Comparison of ENCODE assay signal across 12 cellular contexts in genomic region chr20:63833776-63834544, GRCh38. TPM values are rescaled to one million over a fixed set of nuclear protein-coding genes. Genes with fewer than 3 reads are reported as not detected.
DNase-seq lines count a peak whose midpoint lies in the region; ATAC-seq, FAIRE-seq and TF ChIP-seq lines count a peak whose summit lies in the region.
"Had no signal": no experiment of that assay in that cellular context is flagged by ENCODE, and none has a peak within 500 bp of the region (broad histone marks: within the 10 kb centered on the region; RNA-seq: fewer than 3 reads in every experiment).

No MANE protein-coding gene starts in this region.

- no peak for TF ChIP-seq CTCF in heart left ventricle (IDR thresholded peaks at IDR 0.05)
- no peak for TF ChIP-seq CTCF in K562 (IDR thresholded peaks at IDR 0.05 in 2 of 3, conservative IDR thresholded peaks at IDR 0.05 in 1 of 3; ENCODE audit: insufficient read depth in 2 of 3, low read depth in 1 of 3, low read length in 3 of 3)
- TF ChIP-seq CTCF in uterus (IDR thresholded peaks at IDR 0.05): no peak

- H3K27ac ChIP-seq in heart left ventricle (peak overlapping the region in 11 of 12 donors; percentile 52 to 86 (median 70)), K562 (ENCODE audit: extremely low read depth, low read depth, low read length) (no peak overlapping the region), mesendoderm (ENCODE audit: low read depth, low read length) (no peak overlapping the region), uterus (peak overlapping the region; percentile 74 to 91)

- DNase-seq in heart left ventricle (no peak), cardiac septum (ENCODE audit: low spot score) (no peak), K562 (ENCODE audit: extremely low read depth in 1 of 4, low spot score in 3 of 4) (no peak), mesendoderm (no peak), uterus (no peak), left lobe of liver (ENCODE audit: low spot score) (no peak), AML-193 (lab: John Stamatoyannopoulos, UW) (no peak), NCI-H1930 (lab: John Stamatoyannopoulos, UW) (no peak)
- DNase-seq: activated CD4-positive, alpha-beta memory T cell treated with anti-CD3 and anti-CD28 coated beads, Interleukin-2, amount 10 ng/mL, durations not matched to agents 7 days and 5 days; NCI-H1436 treated with DMSO at 0.1 percent for 48 hours had no signal

- WGBS in heart left ventricle, 4 donors: 77 to 82% (median 79%) methylated on average over 18 to 21 of the region's 21 CpGs
- 43% methylated on average over 17 of the region's 21 CpGs for WGBS in K562 (ENCODE audit: insufficient coverage, low coverage, missing lambda C conversion rate)
- no CpG with 5 or more reads among the region's 21 CpGs for WGBS in mesendoderm (ENCODE audit: extremely low coverage, insufficient coverage, low lambda C conversion rate)

- H3K36me3 ChIP-seq in heart left ventricle (no peaks in the 10 kb centered on the region), K562 (ENCODE audit: control insufficient read depth, insufficient read depth, low read length) (no peaks in the 10 kb centered on the region), mesendoderm (ENCODE audit: control insufficient read depth, insufficient read depth, low read length) (no peaks in the 10 kb centered on the region), uterus (no peaks in the 10 kb centered on the region)

- no peak overlapping the region for H3K23ac ChIP-seq in mesendoderm (ENCODE audit: low read length)

- H4K8ac ChIP-seq in mesendoderm (ENCODE audit: low read depth, low read length): no peak overlapping the region

- FAIRE-seq in K562 (lab: Jason Lieb, UNC): peak; percentile 69

- ATAC-seq in heart left ventricle (no peak), K562 (no peak), left lobe of liver (no peak)

- no peak overlapping the region for H4K5ac ChIP-seq in mesendoderm (ENCODE audit: low read length)

- no peak overlapping the region for H2BK5ac ChIP-seq in mesendoderm (ENCODE audit: low read length)

- no TSS peak for BruUV-seq in K562 (replicated peaks; lab: Mats Ljungman, UMichigan)

- POLR2A ChIA-PET in K562 (lab: Yijun Ruan, JAX): interaction anchor here (0.6 kb wide), 1 partner anchor 26 kb away, joined by 4 read pairs; no protein-coding TSS in a partner anchor

- no peak overlapping the region for H2BK15ac ChIP-seq in mesendoderm (replicated peaks; ENCODE audit: low read depth)

- H3K27me3 ChIP-seq in heart left ventricle: peaks cover 0 to 23% (median 0%) of the 10 kb centered on the region in 9 donors
- peaks cover 12% of the 10 kb centered on the region in 2 experiments; a peak in 4 of 5 replicates for H3K27me3 ChIP-seq in K562 (ENCODE audit: control insufficient read depth in 2 of 2, insufficient read depth in 2 of 2, low read length in 2 of 2)
- no peaks in the 10 kb centered on the region for H3K27me3 ChIP-seq in mesendoderm (ENCODE audit: insufficient read depth, low read length, poor library complexity)
- H3K27me3 ChIP-seq in uterus: no peaks in the 10 kb centered on the region

- no peak overlapping the region for H3K4ac ChIP-seq in mesendoderm (ENCODE audit: low read depth, low read length)

- H3K79me2 ChIP-seq in K562 (ENCODE audit: control insufficient read depth, insufficient read depth, low read length) (no peaks in the 10 kb centered on the region), mesendoderm (ENCODE audit: control insufficient read depth, insufficient read depth, low read length) (peaks cover 7% of the 10 kb centered on the region)

- H3K4me3 ChIP-seq in heart left ventricle: no peak overlapping the region
- H3K4me3 ChIP-seq in K562: no peak overlapping the region
- no peak overlapping the region for H3K4me3 ChIP-seq in mesendoderm (ENCODE audit: low read length)
- no peak overlapping the region for H3K4me3 ChIP-seq in uterus

- H3K9me3 ChIP-seq in heart left ventricle: no peaks in the 10 kb centered on the region
- no peaks in the 10 kb centered on the region for H3K9me3 ChIP-seq in K562 (replicated peaks; ENCODE audit: control insufficient read depth, insufficient read depth, low read depth, low read length)
- no peaks in the 10 kb centered on the region for H3K9me3 ChIP-seq in uterus

- peak overlapping the region; percentile 44 for H3K56ac ChIP-seq in mesendoderm (ENCODE audit: low read length)

- peak overlapping the region in 1 of 2 experiments; percentile 68; a peak in 2 of 4 replicates for H3K9ac ChIP-seq in K562 (ENCODE audit: insufficient read depth in 1 of 2, low read depth in 2 of 2, low read length in 2 of 2)
- H3K9ac ChIP-seq in mesendoderm (ENCODE audit: low read length): no peak overlapping the region

- peaks cover 13 to 53% (median 44%) of the 10 kb centered on the region in 12 donors for H3K4me1 ChIP-seq in heart left ventricle
- H3K4me1 ChIP-seq in K562 (replicated peaks in 1 of 2; ENCODE audit: control insufficient read depth in 2 of 2, insufficient read depth in 2 of 2, low read length in 2 of 2): peaks cover 12 to 63% of the 10 kb centered on the region in 2 experiments
- peaks cover 9% of the 10 kb centered on the region for H3K4me1 ChIP-seq in mesendoderm (ENCODE audit: control insufficient read depth, low read depth, low read length)
- H3K4me1 ChIP-seq in uterus: peaks cover 0 to 24% of the 10 kb centered on the region in 2 donors

- peaks cover 4% of the 10 kb centered on the region for H3K79me1 ChIP-seq in mesendoderm (ENCODE audit: low read length)

- in situ Hi-C loops in K562 (cut with MboI): no loop called here

- no peak for TF ChIP-seq EP300 in K562 (IDR thresholded peaks at IDR 0.05; ENCODE audit: low read length)

- CTCF ChIA-PET in K562 (lab: Yijun Ruan, JAX; ENCODE audit: low intra/inter-chr PET ratio): no interaction called here

- peak overlapping the region; percentile 10 for H2AFZ ChIP-seq in K562 (ENCODE audit: low read depth, low read length)

- intact Hi-C loops in heart left ventricle (cut with DNase I): loop anchor here in 3 of 10 donors (2.0 to 5.0 kb wide), 3 partner anchors 13 to 47 kb away; no protein-coding TSS in a partner anchor
- intact Hi-C loops in cardiac septum (cut with DNase I): no loop called here
- intact Hi-C loops in K562 (cut with micrococcal nuclease): no loop called here
- intact Hi-C loops in uterus (cut with DNase I; ENCODE audit: low total_unique reads): no loop called here

- H3K4me2 ChIP-seq in K562 (ENCODE audit: insufficient read depth, low read length) (no peak overlapping the region), mesendoderm (ENCODE audit: low read length) (no peak overlapping the region)

- H3K9me1 ChIP-seq in K562 (ENCODE audit: control insufficient read depth, insufficient read depth, low read length): no peaks in the 10 kb centered on the region

- H2AK5ac ChIP-seq in mesendoderm (ENCODE audit: low read length): no peak overlapping the region

- 0 out of 2 replicates have a peak, but pooled peaks cover 9% of the 10 kb centered on the region for H4K20me1 ChIP-seq in K562 (replicated peaks; ENCODE audit: control insufficient read depth, insufficient read depth, low read length)

- TF ChIP-seq RAD21 in K562 (CRISPR knock-in tag; conservative IDR thresholded peaks at IDR 0.05 in 1 of 2, IDR thresholded peaks at IDR 0.05 in 1 of 2): no peak

- no peak overlapping the region for H2BK120ac ChIP-seq in mesendoderm (ENCODE audit: low read depth, low read length)

- no peak overlapping the region for H3K18ac ChIP-seq in mesendoderm (ENCODE audit: low read length)

- TF ChIP-seq POLR2A in heart left ventricle (IDR thresholded peaks at IDR 0.05) (no peak), K562 (conservative IDR thresholded peaks at IDR 0.05) (no peak), uterus (IDR thresholded peaks at IDR 0.05) (no peak)

RNA-seq across cellular contexts. Expression of gene ZBTB46, which starts 2.9 kb away (rescaled TPM):
- total RNA-seq in heart left ventricle (10 to 100 TPM; 11.2 to 27.4 (median 14.4) TPM), cardiac septum (17.4 TPM), K562 (2014; rRNA removed) (2.2 and 2.6 TPM in 2 replicates), K562 (2014; rRNA removed; fragmentation: Illumina TruSeq; extraction: Trizol) (0.38 and 0.40 TPM in 2 replicates), K562 (2015; rRNA removed; fragmentation: Illumina TruSeq; extraction: Trizol) (2.3 TPM in 2 replicates), K562 (2021) (4.1 and 4.6 TPM in 2 replicates), uterus (10 to 100 TPM in 3 of 4 donors, 1 to 10 TPM in 1; 5.0 to 62.8 (median 38.8) TPM), left lobe of liver (4.7 TPM)
- polyA plus RNA-seq in heart left ventricle (1 to 10 TPM; 6.6 to 8.2 TPM), K562 (2011; rRNA removed) (1.1 and 1.7 TPM in 2 replicates), K562 (2014; fragmentation: Illumina TruSeq; extraction: Trizol) (0.39 and 1.1 TPM in 2 replicates), K562 (2014; fragmentation: Nextera tagmentation; extraction: Ambion mirVana) (under 1 TPM; 0.29 to 0.58 TPM), K562 (2014; rRNA removed) (1.3 and 2.0 TPM in 2 replicates)
- 6.4 and 23.8 TPM in 2 replicates for total RNA-seq in K562 (2011; cell fraction: chromatin; rRNA removed; ENCODE audit: low replicate concordance)
- total RNA-seq in K562 (2011; cell fraction: nucleolus; rRNA removed): 8.2 and 11.0 TPM in 2 replicates
- 6.0 and 7.5 TPM in 2 replicates for total RNA-seq in K562 (2011; cell fraction: nucleoplasm; rRNA removed)
- 1.7 and 3.0 TPM in 2 replicates for polyA plus RNA-seq in K562 (2011; cell fraction: cytosol; rRNA removed)
- polyA plus RNA-seq in K562 (2011; cell fraction: nucleus; rRNA removed): 4.8 and 8.1 TPM in 2 replicates
- polyA plus RNA-seq in K562 (2012): 2.3 and 3.0 TPM in 2 replicates
- polyA minus RNA-seq in K562 (2011; rRNA and poly(A)+ RNA removed): 13.0 and 13.5 TPM in 2 replicates
- 14.3 and 18.7 TPM in 2 replicates for polyA minus RNA-seq in K562 (2011; cell fraction: cytosol; rRNA and poly(A)+ RNA removed)
- polyA minus RNA-seq in K562 (2011; cell fraction: nucleus; rRNA and poly(A)+ RNA removed): 4.2 and 5.1 TPM in 2 replicates
- polyA plus RNA-seq in mesendoderm (2013, experiment 1 of 2): 4.2 TPM
- polyA plus RNA-seq in mesendoderm (2013, experiment 2 of 2): 4.3 TPM

RNA-seq across cellular contexts. Expression of gene ABHD16B, which starts 27.3 kb away (rescaled TPM):
- total RNA-seq in heart left ventricle (not detected), cardiac septum (not detected), K562 (2014; rRNA removed) (not detected in 2 replicates), K562 (2014; rRNA removed; fragmentation: Illumina TruSeq; extraction: Trizol) (not detected in 2 replicates), K562 (2015; rRNA removed; fragmentation: Illumina TruSeq; extraction: Trizol) (not detected in 2 replicates), K562 (2021) (not detected in 2 replicates), uterus (not detected), left lobe of liver (not detected)
- polyA plus RNA-seq in heart left ventricle (under 1 TPM; 0.12 to 0.72 TPM), K562 (2011; rRNA removed) (not detected in 2 replicates), K562 (2014; fragmentation: Illumina TruSeq; extraction: Trizol) (not detected in 2 replicates), K562 (2014; fragmentation: Nextera tagmentation; extraction: Ambion mirVana) (not detected), K562 (2014; rRNA removed) (not detected in 2 replicates)
- total RNA-seq in K562 (2011; cell fraction: chromatin; rRNA removed; ENCODE audit: low replicate concordance): not detected in 2 replicates
- not detected in 2 replicates for total RNA-seq in K562 (2011; cell fraction: nucleolus; rRNA removed)
- total RNA-seq in K562 (2011; cell fraction: nucleoplasm; rRNA removed): not detected in 2 replicates
- polyA plus RNA-seq in K562 (2011; cell fraction: cytosol; rRNA removed): not detected in 2 replicates
- polyA plus RNA-seq in K562 (2011; cell fraction: nucleus; rRNA removed): not detected in 2 replicates
- not detected in 2 replicates for polyA plus RNA-seq in K562 (2012)
- not detected in 2 replicates for polyA minus RNA-seq in K562 (2011; rRNA and poly(A)+ RNA removed)
- polyA minus RNA-seq in K562 (2011; cell fraction: cytosol; rRNA and poly(A)+ RNA removed): not detected in 2 replicates
- polyA minus RNA-seq in K562 (2011; cell fraction: nucleus; rRNA and poly(A)+ RNA removed): not detected in 2 replicates
- not detected for polyA plus RNA-seq in mesendoderm (2013, experiment 1 of 2)
- not detected for polyA plus RNA-seq in mesendoderm (2013, experiment 2 of 2)
- total RNA-seq: activated CD4-positive, alpha-beta memory T cell treated with anti-CD3 and anti-CD28 coated beads, Interleukin-2, amount 10 ng/mL, durations not matched to agents 7 days and 5 days; HT-29; T-helper 1 cell treated with Interleukin-12 subunit alpha and Interleukin-12 subunit beta and Interleukin-4 antibody, amounts not matched to agents 30 ng/mL and 1 ng/mL, for 36 hours had no signal

RNA-seq across cellular contexts. Expression of gene TPD52L2, which starts 31.1 kb away (rescaled TPM):
- 100 to 1,000 TPM in 1 of 9 donors, 10 to 100 TPM in 8; 65.0 to 122 (median 72.2) TPM for total RNA-seq in heart left ventricle
- 100 to 1,000 TPM in 1 of 2 donors, 10 to 100 TPM in 1; 44.4 to 179 TPM for polyA plus RNA-seq in heart left ventricle
- 72.0 TPM for total RNA-seq in cardiac septum
- 66.8 and 118 TPM in 2 replicates for total RNA-seq in K562 (2011; cell fraction: chromatin; rRNA removed; ENCODE audit: low replicate concordance)
- 62.7 and 66.1 TPM in 2 replicates for total RNA-seq in K562 (2011; cell fraction: nucleolus; rRNA removed)
- 60.7 and 71.2 TPM in 2 replicates for total RNA-seq in K562 (2011; cell fraction: nucleoplasm; rRNA removed)
- total RNA-seq in K562 (2014; rRNA removed): 54.7 and 69.8 TPM in 2 replicates
- 60.6 and 66.7 TPM in 2 replicates for total RNA-seq in K562 (2014; rRNA removed; fragmentation: Illumina TruSeq; extraction: Trizol)
- 74.6 and 76.2 TPM in 2 replicates for total RNA-seq in K562 (2015; rRNA removed; fragmentation: Illumina TruSeq; extraction: Trizol)
- total RNA-seq in K562 (2021): 94.2 and 95.4 TPM in 2 replicates
- 97.8 and 117 TPM in 2 replicates for polyA plus RNA-seq in K562 (2011; rRNA removed)
- polyA plus RNA-seq in K562 (2011; cell fraction: cytosol; rRNA removed): 109 and 128 TPM in 2 replicates
- 76.7 and 81.1 TPM in 2 replicates for polyA plus RNA-seq in K562 (2011; cell fraction: nucleus; rRNA removed)
- 73.1 and 95.5 TPM in 2 replicates for polyA plus RNA-seq in K562 (2012)
- 112 and 115 TPM in 2 replicates for polyA plus RNA-seq in K562 (2014; fragmentation: Illumina TruSeq; extraction: Trizol)
- 1 to 10 TPM; 1.9 to 9.3 TPM for polyA plus RNA-seq in K562 (2014; fragmentation: Nextera tagmentation; extraction: Ambion mirVana)
- polyA plus RNA-seq in K562 (2014; rRNA removed): 98.5 and 99.5 TPM in 2 replicates
- 48.0 and 69.0 TPM in 2 replicates for polyA minus RNA-seq in K562 (2011; rRNA and poly(A)+ RNA removed)
- polyA minus RNA-seq in K562 (2011; cell fraction: cytosol; rRNA and poly(A)+ RNA removed): 69.2 and 82.6 TPM in 2 replicates
- 18.4 and 23.2 TPM in 2 replicates for polyA minus RNA-seq in K562 (2011; cell fraction: nucleus; rRNA and poly(A)+ RNA removed)
- 68.0 TPM for polyA plus RNA-seq in mesendoderm (2013, experiment 1 of 2)
- polyA plus RNA-seq in mesendoderm (2013, experiment 2 of 2): 67.4 TPM
- total RNA-seq in uterus: 10 to 100 TPM; 44.1 to 77.8 (median 62.0) TPM
- 17.3 TPM for total RNA-seq in left lobe of liver

Comparison
In these comparisons a context has a peak if more than half of its experiments do, and no peak if none do; other contexts are left out.
1. H3K27ac ChIP-seq: peak in heart left ventricle (11 of 12) and uterus (2 of 2); none in K562 (single experiment) and mesendoderm (single experiment).